Comparison of ENCODE assay signal across 1 cellular context in genomic region chr20:3248167-3248992, GRCh38.
TF ChIP-seq lines count a peak whose summit lies in the region.

No MANE protein-coding gene starts in this region.

TF ChIP-seq in HepG2, 621 proteins besides CTCF, POLR2A, EP300 and RAD21 (continued from another document and continues in another):
- TF ChIP-seq GMEB2 (CRISPR knock-in tag; IDR thresholded peaks at IDR 0.05; ENCODE audit: low read depth) (no peak), ZKSCAN1 (IDR thresholded peaks at IDR 0.05; ENCODE audit: low read length) (no peak), PRPF4 (IDR thresholded peaks at IDR 0.05; ENCODE audit: low read depth, low read length, poor library complexity, severe bottlenecking) (no peak), ZNF160 (CRISPR knock-in tag; IDR thresholded peaks at IDR 0.05) (no peak), NFRKB (IDR thresholded peaks at IDR 0.05) (no peak), MIER3 (CRISPR knock-in tag; IDR thresholded peaks at IDR 0.05; ENCODE audit: borderline replicate concordance) (no peak), ZFP82 (CRISPR knock-in tag; IDR thresholded peaks at IDR 0.05; ENCODE audit: borderline replicate concordance) (no peak), POLR2AphosphoS5 (IDR thresholded peaks at IDR 0.05; ENCODE audit: low read depth, low read length) (no peak), ZC3H4 (CRISPR knock-in tag; IDR thresholded peaks at IDR 0.05; ENCODE audit: borderline replicate concordance) (no peak), ZNF451 (CRISPR knock-in tag; IDR thresholded peaks at IDR 0.05) (0 out of 2 replicates have a peak, but pooled peaks have one; percentile 44), ZNF143 (CRISPR knock-in tag; IDR thresholded peaks at IDR 0.05) (no peak), ZBTB46 (CRISPR knock-in tag; IDR thresholded peaks at IDR 0.05; ENCODE audit: borderline replicate concordance) (no peak), PBX3 (CRISPR knock-in tag; IDR thresholded peaks at IDR 0.05; ENCODE audit: borderline replicate concordance) (no peak), KIAA2018 (CRISPR knock-in tag; IDR thresholded peaks at IDR 0.05; ENCODE audit: borderline replicate concordance) (no peak), SRSF9 (IDR thresholded peaks at IDR 0.05; ENCODE audit: borderline replicate concordance, insufficient read depth, low read depth, low read length, poor library complexity, severe bottlenecking) (no peak), ZBTB37 (CRISPR knock-in tag; IDR thresholded peaks at IDR 0.05) (no peak), SMAD3 (CRISPR knock-in tag; IDR thresholded peaks at IDR 0.05) (no peak), SYNCRIP (IDR thresholded peaks at IDR 0.05; ENCODE audit: insufficient read depth, low read depth, low read length) (no peak), RFXAP (CRISPR knock-in tag; IDR thresholded peaks at IDR 0.05; ENCODE audit: borderline replicate concordance) (no peak), ZNF567 (CRISPR knock-in tag; IDR thresholded peaks at IDR 0.05; ENCODE audit: borderline replicate concordance) (no peak), ATAD3A (CRISPR knock-in tag; IDR thresholded peaks at IDR 0.05) (no peak), XBP1 (CRISPR knock-in tag; IDR thresholded peaks at IDR 0.05) (no peak), RBAK (CRISPR knock-in tag; IDR thresholded peaks at IDR 0.05) (no peak), TBP (CRISPR knock-in tag; IDR thresholded peaks at IDR 0.05) (no peak), HOXA3 (CRISPR knock-in tag; IDR thresholded peaks at IDR 0.05) (no peak), AKNA (CRISPR knock-in tag; IDR thresholded peaks at IDR 0.05; ENCODE audit: borderline replicate concordance) (no peak), RARA (CRISPR knock-in tag; IDR thresholded peaks at IDR 0.05) (no peak), SP140L (CRISPR knock-in tag; IDR thresholded peaks at IDR 0.05; ENCODE audit: borderline replicate concordance) (no peak), ERF (CRISPR knock-in tag; IDR thresholded peaks at IDR 0.05) (no peak; the same call in 1 of the 2 replicates), ZNF234 (CRISPR knock-in tag; conservative IDR thresholded peaks at IDR 0.05) (no peak), MXD3 (CRISPR knock-in tag; IDR thresholded peaks at IDR 0.05) (no peak), ZNF605 (CRISPR knock-in tag; IDR thresholded peaks at IDR 0.05) (no peak), HNRNPUL1 (IDR thresholded peaks at IDR 0.05; ENCODE audit: low read depth, low read length) (no peak), ZFAT (CRISPR knock-in tag; conservative IDR thresholded peaks at IDR 0.05) (no peak), USF2 (IDR thresholded peaks at IDR 0.05; ENCODE audit: low read depth, low read length) (no peak), USF2 (CRISPR knock-in tag; IDR thresholded peaks at IDR 0.05; ENCODE audit: borderline replicate concordance) (no peak), ZNF44 (CRISPR knock-in tag; IDR thresholded peaks at IDR 0.05) (no peak), ZNF414 (CRISPR knock-in tag; IDR thresholded peaks at IDR 0.05) (no peak), KDM4B (CRISPR knock-in tag; IDR thresholded peaks at IDR 0.05) (no peak), DR1 (CRISPR knock-in tag; IDR thresholded peaks at IDR 0.05) (no peak), U2AF2 (IDR thresholded peaks at IDR 0.05; ENCODE audit: low read depth, low read length) (no peak)
